12 cellular contexts compared by ENCODE assay signal in the genomic region with DNA sequence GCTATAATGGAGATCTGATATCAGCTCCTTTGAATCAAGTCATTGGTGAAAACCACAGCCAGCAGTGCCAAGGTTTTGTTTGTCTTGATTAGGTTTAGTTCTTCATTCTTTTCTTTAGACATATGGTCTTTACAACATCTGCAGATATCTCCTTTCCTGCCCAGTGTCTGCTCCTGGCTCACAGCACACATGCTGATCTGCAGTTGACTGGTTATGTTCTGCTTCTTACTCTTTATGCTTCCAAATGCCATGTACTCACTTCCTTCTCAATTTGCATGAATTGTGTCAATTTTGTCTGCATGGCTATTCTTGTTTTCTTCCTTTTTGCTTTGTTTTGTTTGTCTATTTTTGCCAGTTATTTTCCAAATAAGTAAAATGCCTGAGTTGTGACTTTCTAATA. TPM values are rescaled to one million over a fixed set of nuclear protein-coding genes. Genes with fewer than 3 reads are reported as not detected.
DNase-seq lines count a peak whose midpoint lies in the region; TF ChIP-seq lines count a peak whose summit lies in the region.
"Had no signal": no experiment of that assay in that cellular context is flagged by ENCODE, and none has a peak within 500 bp of the region (broad histone marks: within the 10 kb centered on the region; RNA-seq: fewer than 3 reads in every experiment).

No MANE protein-coding gene starts in this region.

- no peaks in the 10 kb centered on the region for H3K9me3 ChIP-seq in neutrophil
- H3K9me3 ChIP-seq in endodermal cell (ENCODE audit: control insufficient read depth, low read length): no peaks in the 10 kb centered on the region
- H3K9me3 ChIP-seq: A549 had no signal

- POLR2A ChIA-PET in activated CD4-positive, alpha-beta memory T cell treated with anti-CD3 and anti-CD28 coated beads for 36 hours (lab: Charles Lee): interaction anchor here (0.7 to 6.2 kb wide), 3 partner anchors 15 to 199 kb away, joined by 3 to 47 read pairs (median 5); no protein-coding TSS in a partner anchor

- H3K4me3 ChIP-seq in neutrophil (ENCODE audit: low read depth in 1 of 2, low read length in 1 of 2) (peak overlapping the region; percentile 45 to 54), endodermal cell (ENCODE audit: low read length) (no peak overlapping the region)
- H3K4me3 ChIP-seq: A549 had no signal

- peak overlapping the region; percentile 91 for H3K27ac ChIP-seq in neutrophil
- no peak overlapping the region for H3K27ac ChIP-seq in endodermal cell (ENCODE audit: low read depth, low read length)
- H3K27ac ChIP-seq: A549 had no signal

- H3K36me3 Mint-ChIP-seq in IgD-negative memory B cell: peaks cover 12% of the 10 kb centered on the region
- H3K36me3 Mint-ChIP-seq in activated CD4-positive, alpha-beta memory T cell treated with anti-CD3 and anti-CD28 coated beads for 36 hours: peaks cover 69% of the 10 kb centered on the region
- H3K36me3 Mint-ChIP-seq in endodermal cell (ENCODE audit: low read depth): no peaks in the 10 kb centered on the region

- intact Hi-C loops in activated CD4-positive, alpha-beta memory T cell treated with anti-CD3 and anti-CD28 coated beads for 36 hours (cut with micrococcal nuclease): no loop called here

- CTCF ChIA-PET in activated CD4-positive, alpha-beta memory T cell treated with anti-CD3 and anti-CD28 coated beads for 36 hours (lab: Charles Lee): interaction anchor here (0.9 to 7.9 kb wide), 12 partner anchors 8 to 279 kb away, joined by 3 to 89 read pairs (median 4); no protein-coding TSS in a partner anchor

- TF ChIP-seq CTCF in neutrophil (IDR thresholded peaks at IDR 0.05): no peak
- no peak for TF ChIP-seq CTCF in endodermal cell (conservative IDR thresholded peaks at IDR 0.05)

- H3K4me3 Mint-ChIP-seq in IgD-negative memory B cell (peak overlapping the region; percentile 11 to 89 (median 76)), endodermal cell (no peak overlapping the region)
- peak overlapping the region; percentile 40 for H3K4me3 Mint-ChIP-seq in activated CD4-positive, alpha-beta memory T cell treated with anti-CD3 and anti-CD28 coated beads for 36 hours
- H3K4me3 Mint-ChIP-seq: nephron progenitor cell had no signal

- peak overlapping the region; percentile 16 to 92 (median 90) for H3K27ac Mint-ChIP-seq in IgD-negative memory B cell
- peak overlapping the region; percentile 75 for H3K27ac Mint-ChIP-seq in activated CD4-positive, alpha-beta memory T cell treated with anti-CD3 and anti-CD28 coated beads for 36 hours
- no peak overlapping the region for H3K27ac Mint-ChIP-seq in endodermal cell
- H3K27ac Mint-ChIP-seq: nephron progenitor cell had no signal

- no peaks in the 10 kb centered on the region for H3K27me3 Mint-ChIP-seq in IgD-negative memory B cell
- H3K27me3 Mint-ChIP-seq in activated CD4-positive, alpha-beta memory T cell treated with anti-CD3 and anti-CD28 coated beads for 36 hours: no peaks in the 10 kb centered on the region
- H3K27me3 Mint-ChIP-seq in endodermal cell (ENCODE audit: insufficient read depth): no peaks in the 10 kb centered on the region

- peaks cover 86 to 87% of the 10 kb centered on the region in 2 experiments for H3K4me1 ChIP-seq in neutrophil (ENCODE audit: control insufficient read depth in 1 of 2, insufficient read depth in 1 of 2, low read depth in 1 of 2, low read length in 1 of 2)
- H3K4me1 ChIP-seq in endodermal cell (ENCODE audit: control insufficient read depth, insufficient read depth, low read length): no peaks in the 10 kb centered on the region
- H3K4me1 ChIP-seq: A549 had no signal

- H3K27me3 ChIP-seq in neutrophil (no peaks in the 10 kb centered on the region), endodermal cell (ENCODE audit: control insufficient read depth, insufficient read depth, low read length, poor library complexity, severe bottlenecking) (no peaks in the 10 kb centered on the region)

- H3K4me1 Mint-ChIP-seq in IgD-negative memory B cell (peaks cover 54 to 87% (median 77%) of the 10 kb centered on the region in 3 donors), endodermal cell (no peaks in the 10 kb centered on the region)
- peaks cover 88% of the 10 kb centered on the region for H3K4me1 Mint-ChIP-seq in activated CD4-positive, alpha-beta memory T cell treated with anti-CD3 and anti-CD28 coated beads for 36 hours (ENCODE audit: low read depth)
- H3K4me1 Mint-ChIP-seq: nephron progenitor cell had no signal

- H3K9me3 Mint-ChIP-seq in IgD-negative memory B cell (peaks cover 0 to 2% (median 0%) of the 10 kb centered on the region in 3 donors), endodermal cell (no peaks in the 10 kb centered on the region)
- H3K9me3 Mint-ChIP-seq in activated CD4-positive, alpha-beta memory T cell treated with anti-CD3 and anti-CD28 coated beads for 36 hours: no peaks in the 10 kb centered on the region
- H3K9me3 Mint-ChIP-seq: nephron progenitor cell had no signal

- DNase-seq in SIG-M5 treated with dmso at 0.1 percent for 504 hours (lab: John Stamatoyannopoulos, UW; ENCODE audit: unreplicated experiment) (peak; percentile 61), SIG-M5 (lab: John Stamatoyannopoulos, UW) (no peak), NCI-H748 (lab: John Stamatoyannopoulos, UW; ENCODE audit: unreplicated experiment) (no peak), NCI-H1417 (lab: John Stamatoyannopoulos, UW) (no peak), endodermal cell (no peak)
- DNase-seq in activated CD4-positive, alpha-beta memory T cell treated with anti-CD3 and anti-CD28 coated beads for 36 hours: no peak
- DNase-seq: head of caudate nucleus, NCI-H748 treated with DMSO at 0.1 percent for 48 hours, nephron progenitor cell had no signal

- H3K36me3 ChIP-seq in neutrophil (no peaks in the 10 kb centered on the region), endodermal cell (ENCODE audit: control insufficient read depth, insufficient read depth, low read length) (no peaks in the 10 kb centered on the region)

- H3K9ac ChIP-seq in endodermal cell (ENCODE audit: extremely low read depth, low read length, poor library complexity, severe bottlenecking): no peak overlapping the region

RNA-seq across cellular contexts. Expression of gene ARHGAP25, which starts 8.0 kb away (rescaled TPM):
- polyA plus RNA-seq in IgD-negative memory B cell: 217 TPM
- total RNA-seq in activated CD4-positive, alpha-beta memory T cell treated with anti-CD3 and anti-CD28 coated beads for 36 hours: 10 to 100 TPM; 79.8 to 87.7 TPM
- 1 to 10 TPM in 1 of 2 donors, under 1 TPM in 1; 0.82 to 2.6 TPM for total RNA-seq in endodermal cell
- polyA plus RNA-seq in endodermal cell (2013, experiment 1 of 2): 1.6 TPM
- polyA plus RNA-seq in endodermal cell (2013, experiment 2 of 2): 1.6 TPM

Comparison
In these comparisons a context has a peak if more than half of its experiments do, and no peak if none do; other contexts are left out.
1. RNA of gene ARHGAP25, which starts 8.0 kb away (total RNA-seq): 79.8 to 87.7 TPM in activated CD4-positive, alpha-beta memory T cell treated with anti-CD3 and anti-CD28 coated beads for 36 hours; 0.82 to 2.6 TPM in endodermal cell; every median in the first group is over 10 times any median in the second.